ENCODE assay signal across 8 cellular contexts in genomic region chr10:131063311-131063710, GRCh38.
"Had no signal": no experiment of that assay in that cellular context is flagged by ENCODE, and none has a peak within 500 bp of the region (broad histone marks: within the 10 kb centered on the region; RNA-seq: fewer than 3 reads in every experiment).

No MANE protein-coding gene starts in this region.

- DNase-seq: H7, HFFc6, IMR-90, KG1 had no signal

- H2AFZ ChIP-seq: GM23338 had no signal

- ATAC-seq: GM23338, HCT116, K562 had no signal

- H3K9me3 ChIP-seq: HAP-1 had no signal

- H3K36me3 ChIP-seq: HAP-1 had no signal

- H3K4me2 ChIP-seq: GM23338 had no signal

- H3K4me3 ChIP-seq: GM23338, HAP-1, K562 had no signal

- H3K4me1 ChIP-seq: HAP-1 had no signal
